Comparison of ENCODE assay signal across 1 cellular context in the genomic region with DNA sequence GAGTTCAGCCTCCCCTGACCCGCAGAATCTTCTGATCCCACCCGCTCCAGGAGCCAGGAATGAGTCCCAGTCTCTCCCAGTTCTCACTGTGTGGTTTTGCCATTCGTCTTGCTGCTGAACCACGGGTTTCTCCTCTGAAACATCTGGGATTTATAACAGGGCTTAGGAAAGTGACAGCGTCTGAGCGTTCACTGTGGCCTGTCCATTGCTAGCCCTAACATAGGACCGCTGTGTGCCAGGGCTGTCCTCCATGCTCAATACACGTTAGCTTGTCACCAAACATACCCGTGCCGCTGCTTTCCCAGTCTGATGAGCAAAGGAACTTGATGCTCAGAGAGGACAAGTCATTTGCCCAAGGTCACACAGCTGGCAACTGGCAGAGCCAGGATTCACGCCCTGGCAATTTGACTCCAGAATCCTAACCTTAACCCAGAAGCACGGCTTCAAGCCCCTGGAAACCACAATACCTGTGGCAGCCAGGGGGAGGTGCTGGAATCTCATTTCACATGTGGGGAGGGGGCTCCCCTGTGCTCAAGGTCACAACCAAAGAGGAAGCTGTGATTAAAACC.
A peak's percentile ranks its signal among the peaks of the same experiment; 100 is the strongest.
TF ChIP-seq lines count a peak whose summit lies in the region.

No MANE protein-coding gene starts in this region.

TF ChIP-seq in K562, 482 proteins besides CTCF, POLR2A, EP300 and RAD21 (continues in another document):
- peak; percentile 87 for TF ChIP-seq ZBTB7A (IDR thresholded peaks at IDR 0.05; ENCODE audit: borderline replicate concordance, control insufficient read depth, low read depth, low read length)
- no peak for TF ChIP-seq SP2 (IDR thresholded peaks at IDR 0.05; ENCODE audit: extremely low read depth, low read depth, low read length, poor library complexity, severe bottlenecking)
- TF ChIP-seq ZNF583 (CRISPR knock-in tag; IDR thresholded peaks at IDR 0.05), result 0 out of 2 replicates have a peak, but pooled peaks have one; percentile 14
- TF ChIP-seq NR2F6 (CRISPR knock-in tag; IDR thresholded peaks at IDR 0.05), result 0 out of 2 replicates have a peak, but pooled peaks have one; percentile 62
- TF ChIP-seq, protein P1, sequence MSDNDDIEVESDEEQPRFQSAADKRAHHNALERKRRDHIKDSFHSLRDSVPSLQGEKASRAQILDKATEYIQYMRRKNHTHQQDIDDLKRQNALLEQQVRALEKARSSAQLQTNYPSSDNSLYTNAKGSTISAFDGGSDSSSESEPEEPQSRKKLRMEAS (CRISPR knock-in tag; IDR thresholded peaks at IDR 0.05), result peak; percentile 42; the same call in 1 of the 2 replicates
- no peak for TF ChIP-seq ZNF589 (CRISPR knock-in tag; IDR thresholded peaks at IDR 0.05; ENCODE audit: low read depth)
- TF ChIP-seq ZNF764 (CRISPR knock-in tag; IDR thresholded peaks at IDR 0.05; ENCODE audit: low read depth), result 0 out of 2 replicates have a peak, but pooled peaks have one; percentile 61
- TF ChIP-seq, protein P2, sequence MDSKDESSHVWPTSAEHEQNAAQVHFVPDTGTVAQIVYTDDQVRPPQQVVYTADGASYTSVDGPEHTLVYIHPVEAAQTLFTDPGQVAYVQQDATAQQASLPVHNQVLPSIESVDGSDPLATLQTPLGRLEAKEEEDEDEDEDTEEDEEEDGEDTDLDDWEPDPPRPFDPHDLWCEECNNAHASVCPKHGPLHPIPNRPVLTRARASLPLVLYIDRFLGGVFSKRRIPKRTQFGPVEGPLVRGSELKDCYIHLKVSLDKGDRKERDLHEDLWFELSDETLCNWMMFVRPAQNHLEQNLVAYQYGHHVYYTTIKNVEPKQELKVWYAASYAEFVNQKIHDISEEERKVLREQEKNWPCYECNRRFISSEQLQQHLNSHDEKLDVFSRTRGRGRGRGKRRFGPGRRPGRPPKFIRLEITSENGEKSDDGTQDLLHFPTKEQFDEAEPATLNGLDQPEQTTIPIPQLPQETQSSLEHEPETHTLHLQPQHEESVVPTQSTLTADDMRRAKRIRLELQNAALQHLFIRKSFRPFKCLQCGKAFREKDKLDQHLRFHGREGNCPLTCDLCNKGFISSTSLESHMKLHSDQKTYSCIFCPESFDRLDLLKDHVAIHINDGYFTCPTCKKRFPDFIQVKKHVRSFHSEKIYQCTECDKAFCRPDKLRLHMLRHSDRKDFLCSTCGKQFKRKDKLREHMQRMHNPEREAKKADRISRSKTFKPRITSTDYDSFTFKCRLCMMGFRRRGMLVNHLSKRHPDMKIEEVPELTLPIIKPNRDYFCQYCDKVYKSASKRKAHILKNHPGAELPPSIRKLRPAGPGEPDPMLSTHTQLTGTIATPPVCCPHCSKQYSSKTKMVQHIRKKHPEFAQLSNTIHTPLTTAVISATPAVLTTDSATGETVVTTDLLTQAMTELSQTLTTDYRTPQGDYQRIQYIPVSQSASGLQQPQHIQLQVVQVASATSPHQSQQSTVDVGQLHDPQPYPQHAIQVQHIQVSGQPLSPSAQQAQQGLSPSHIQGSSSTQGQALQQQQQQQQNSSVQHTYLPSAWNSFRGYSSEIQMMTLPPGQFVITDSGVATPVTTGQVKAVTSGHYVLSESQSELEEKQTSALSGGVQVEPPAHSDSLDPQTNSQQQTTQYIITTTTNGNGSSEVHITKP (IDR thresholded peaks at IDR 0.05; ENCODE audit: partially characterized antibody), result peak; percentile 8
- TF ChIP-seq CBX8 (IDR thresholded peaks at IDR 0.05; ENCODE audit: borderline replicate concordance, extremely low read depth, low read depth, low read length, poor library complexity, severe bottlenecking), result no peak
- TF ChIP-seq CBX1 (IDR thresholded peaks at IDR 0.05; ENCODE audit: low read depth), result peak; percentile 67; the same call in 1 of the 2 replicates
- TF ChIP-seq, protein P3, sequence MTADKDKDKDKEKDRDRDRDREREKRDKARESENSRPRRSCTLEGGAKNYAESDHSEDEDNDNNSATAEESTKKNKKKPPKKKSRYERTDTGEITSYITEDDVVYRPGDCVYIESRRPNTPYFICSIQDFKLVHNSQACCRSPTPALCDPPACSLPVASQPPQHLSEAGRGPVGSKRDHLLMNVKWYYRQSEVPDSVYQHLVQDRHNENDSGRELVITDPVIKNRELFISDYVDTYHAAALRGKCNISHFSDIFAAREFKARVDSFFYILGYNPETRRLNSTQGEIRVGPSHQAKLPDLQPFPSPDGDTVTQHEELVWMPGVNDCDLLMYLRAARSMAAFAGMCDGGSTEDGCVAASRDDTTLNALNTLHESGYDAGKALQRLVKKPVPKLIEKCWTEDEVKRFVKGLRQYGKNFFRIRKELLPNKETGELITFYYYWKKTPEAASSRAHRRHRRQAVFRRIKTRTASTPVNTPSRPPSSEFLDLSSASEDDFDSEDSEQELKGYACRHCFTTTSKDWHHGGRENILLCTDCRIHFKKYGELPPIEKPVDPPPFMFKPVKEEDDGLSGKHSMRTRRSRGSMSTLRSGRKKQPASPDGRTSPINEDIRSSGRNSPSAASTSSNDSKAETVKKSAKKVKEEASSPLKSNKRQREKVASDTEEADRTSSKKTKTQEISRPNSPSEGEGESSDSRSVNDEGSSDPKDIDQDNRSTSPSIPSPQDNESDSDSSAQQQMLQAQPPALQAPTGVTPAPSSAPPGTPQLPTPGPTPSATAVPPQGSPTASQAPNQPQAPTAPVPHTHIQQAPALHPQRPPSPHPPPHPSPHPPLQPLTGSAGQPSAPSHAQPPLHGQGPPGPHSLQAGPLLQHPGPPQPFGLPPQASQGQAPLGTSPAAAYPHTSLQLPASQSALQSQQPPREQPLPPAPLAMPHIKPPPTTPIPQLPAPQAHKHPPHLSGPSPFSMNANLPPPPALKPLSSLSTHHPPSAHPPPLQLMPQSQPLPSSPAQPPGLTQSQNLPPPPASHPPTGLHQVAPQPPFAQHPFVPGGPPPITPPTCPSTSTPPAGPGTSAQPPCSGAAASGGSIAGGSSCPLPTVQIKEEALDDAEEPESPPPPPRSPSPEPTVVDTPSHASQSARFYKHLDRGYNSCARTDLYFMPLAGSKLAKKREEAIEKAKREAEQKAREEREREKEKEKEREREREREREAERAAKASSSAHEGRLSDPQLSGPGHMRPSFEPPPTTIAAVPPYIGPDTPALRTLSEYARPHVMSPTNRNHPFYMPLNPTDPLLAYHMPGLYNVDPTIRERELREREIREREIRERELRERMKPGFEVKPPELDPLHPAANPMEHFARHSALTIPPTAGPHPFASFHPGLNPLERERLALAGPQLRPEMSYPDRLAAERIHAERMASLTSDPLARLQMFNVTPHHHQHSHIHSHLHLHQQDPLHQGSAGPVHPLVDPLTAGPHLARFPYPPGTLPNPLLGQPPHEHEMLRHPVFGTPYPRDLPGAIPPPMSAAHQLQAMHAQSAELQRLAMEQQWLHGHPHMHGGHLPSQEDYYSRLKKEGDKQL (CRISPR knock-in tag; IDR thresholded peaks at IDR 0.05; ENCODE audit: borderline replicate concordance), result no peak
- TF ChIP-seq CAMTA2 (CRISPR knock-in tag; conservative IDR thresholded peaks at IDR 0.05), result 0 out of 2 replicates have a peak, but pooled peaks have one; percentile 19
- peak; percentile 78 for TF ChIP-seq ESRRA (IDR thresholded peaks at IDR 0.05; ENCODE audit: borderline replicate concordance, low read depth)
- no peak for TF ChIP-seq ZNF133 (CRISPR knock-in tag; IDR thresholded peaks at IDR 0.05)
- TF ChIP-seq ZNF780A (CRISPR knock-in tag; IDR thresholded peaks at IDR 0.05), result no peak
- TF ChIP-seq, protein P4, sequence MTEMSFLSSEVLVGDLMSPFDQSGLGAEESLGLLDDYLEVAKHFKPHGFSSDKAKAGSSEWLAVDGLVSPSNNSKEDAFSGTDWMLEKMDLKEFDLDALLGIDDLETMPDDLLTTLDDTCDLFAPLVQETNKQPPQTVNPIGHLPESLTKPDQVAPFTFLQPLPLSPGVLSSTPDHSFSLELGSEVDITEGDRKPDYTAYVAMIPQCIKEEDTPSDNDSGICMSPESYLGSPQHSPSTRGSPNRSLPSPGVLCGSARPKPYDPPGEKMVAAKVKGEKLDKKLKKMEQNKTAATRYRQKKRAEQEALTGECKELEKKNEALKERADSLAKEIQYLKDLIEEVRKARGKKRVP (CRISPR knock-in tag; IDR thresholded peaks at IDR 0.05), result 0 out of 2 replicates have a peak, but pooled peaks have one; percentile 16
- TF ChIP-seq, protein P5, sequence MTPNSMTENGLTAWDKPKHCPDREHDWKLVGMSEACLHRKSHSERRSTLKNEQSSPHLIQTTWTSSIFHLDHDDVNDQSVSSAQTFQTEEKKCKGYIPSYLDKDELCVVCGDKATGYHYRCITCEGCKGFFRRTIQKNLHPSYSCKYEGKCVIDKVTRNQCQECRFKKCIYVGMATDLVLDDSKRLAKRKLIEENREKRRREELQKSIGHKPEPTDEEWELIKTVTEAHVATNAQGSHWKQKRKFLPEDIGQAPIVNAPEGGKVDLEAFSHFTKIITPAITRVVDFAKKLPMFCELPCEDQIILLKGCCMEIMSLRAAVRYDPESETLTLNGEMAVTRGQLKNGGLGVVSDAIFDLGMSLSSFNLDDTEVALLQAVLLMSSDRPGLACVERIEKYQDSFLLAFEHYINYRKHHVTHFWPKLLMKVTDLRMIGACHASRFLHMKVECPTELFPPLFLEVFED (CRISPR knock-in tag; conservative IDR thresholded peaks at IDR 0.05), result peak; percentile 64; the same call in 1 of the 2 replicates
- no peak for TF ChIP-seq HNRNPK (IDR thresholded peaks at IDR 0.05; ENCODE audit: low read depth, low read length, poor library complexity, severe bottlenecking)
- no peak for TF ChIP-seq NELFE (IDR thresholded peaks at IDR 0.05; ENCODE audit: insufficient read depth, insufficient read length)
- 0 out of 4 replicates have a peak, but pooled peaks of 1 of the 2 experiments have one; percentile 46 for TF ChIP-seq TEAD1 (CRISPR knock-in tag; IDR thresholded peaks at IDR 0.05)
- TF ChIP-seq MAZ (CRISPR knock-in tag; conservative IDR thresholded peaks at IDR 0.05 in 1 of 2, IDR thresholded peaks at IDR 0.05 in 1 of 2), result peak in 1 of 2 experiments; percentile 16; a peak in 1 of 4 replicates
- no peak for TF ChIP-seq ZNF354B (CRISPR knock-in tag; IDR thresholded peaks at IDR 0.05)
- peak; percentile 19 for TF ChIP-seq PHF20 (IDR thresholded peaks at IDR 0.05; ENCODE audit: partially characterized antibody)
- peak; percentile 44; the same call in 1 of the 2 replicates for TF ChIP-seq ADNP (tag; IDR thresholded peaks at IDR 0.05)
- TF ChIP-seq MAFK (IDR thresholded peaks at IDR 0.05; ENCODE audit: low read length), result no peak
- TF ChIP-seq ELF2 (CRISPR knock-in tag; IDR thresholded peaks at IDR 0.05), result 0 out of 2 replicates have a peak, but pooled peaks have one; percentile 9
- no peak for TF ChIP-seq STAT5A (IDR thresholded peaks at IDR 0.05; ENCODE audit: borderline replicate concordance, low read length)
- TF ChIP-seq RB1 (IDR thresholded peaks at IDR 0.05; ENCODE audit: low read depth), result 0 out of 2 replicates have a peak, but pooled peaks have one; percentile 20
- TF ChIP-seq XRCC4 (IDR thresholded peaks at IDR 0.05; ENCODE audit: extremely low read depth, insufficient read depth, insufficient read length), result no peak
- TF ChIP-seq POLR2H (tag; IDR thresholded peaks at IDR 0.05; ENCODE audit: low read depth), result peak; percentile 45
- TF ChIP-seq ZFP36 (IDR thresholded peaks at IDR 0.05; ENCODE audit: low read depth, low read length, partially characterized antibody), result peak; percentile 58
- TF ChIP-seq SRF (CRISPR knock-in tag; IDR thresholded peaks at IDR 0.05), result peak in 1 of 2 experiments; percentile 63; a peak in 1 of 4 replicates
- TF ChIP-seq KDM1A (IDR thresholded peaks at IDR 0.05), result 0 out of 4 replicates have a peak, but pooled peaks of 1 of the 2 experiments have one; percentile 43
- no peak for TF ChIP-seq ZNF561 (CRISPR knock-in tag; conservative IDR thresholded peaks at IDR 0.05)
- TF ChIP-seq SUPT5H (IDR thresholded peaks at IDR 0.05), result peak; percentile 64
- no peak for TF ChIP-seq GABPA (tag; conservative IDR thresholded peaks at IDR 0.05; ENCODE audit: low read depth)
- TF ChIP-seq, protein P6, sequence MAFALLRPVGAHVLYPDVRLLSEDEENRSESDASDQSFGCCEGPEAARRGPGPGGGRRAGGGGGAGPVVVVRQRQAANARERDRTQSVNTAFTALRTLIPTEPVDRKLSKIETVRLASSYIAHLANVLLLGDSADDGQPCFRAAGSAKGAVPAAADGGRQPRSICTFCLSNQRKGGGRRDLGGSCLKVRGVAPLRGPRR (CRISPR knock-in tag; IDR thresholded peaks at IDR 0.05), result 0 out of 2 replicates have a peak, but pooled peaks have one; percentile 28
- no peak for TF ChIP-seq TGIF2 (CRISPR knock-in tag; IDR thresholded peaks at IDR 0.05)
- TF ChIP-seq RFX1 (IDR thresholded peaks at IDR 0.05), result no peak
- TF ChIP-seq ZNF696 (CRISPR knock-in tag; conservative IDR thresholded peaks at IDR 0.05), result 0 out of 2 replicates have a peak, but pooled peaks have one; percentile 24
- TF ChIP-seq, protein P7, sequence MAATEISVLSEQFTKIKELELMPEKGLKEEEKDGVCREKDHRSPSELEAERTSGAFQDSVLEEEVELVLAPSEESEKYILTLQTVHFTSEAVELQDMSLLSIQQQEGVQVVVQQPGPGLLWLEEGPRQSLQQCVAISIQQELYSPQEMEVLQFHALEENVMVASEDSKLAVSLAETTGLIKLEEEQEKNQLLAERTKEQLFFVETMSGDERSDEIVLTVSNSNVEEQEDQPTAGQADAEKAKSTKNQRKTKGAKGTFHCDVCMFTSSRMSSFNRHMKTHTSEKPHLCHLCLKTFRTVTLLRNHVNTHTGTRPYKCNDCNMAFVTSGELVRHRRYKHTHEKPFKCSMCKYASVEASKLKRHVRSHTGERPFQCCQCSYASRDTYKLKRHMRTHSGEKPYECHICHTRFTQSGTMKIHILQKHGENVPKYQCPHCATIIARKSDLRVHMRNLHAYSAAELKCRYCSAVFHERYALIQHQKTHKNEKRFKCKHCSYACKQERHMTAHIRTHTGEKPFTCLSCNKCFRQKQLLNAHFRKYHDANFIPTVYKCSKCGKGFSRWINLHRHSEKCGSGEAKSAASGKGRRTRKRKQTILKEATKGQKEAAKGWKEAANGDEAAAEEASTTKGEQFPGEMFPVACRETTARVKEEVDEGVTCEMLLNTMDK (IDR thresholded peaks at IDR 0.05; ENCODE audit: borderline replicate concordance, insufficient read depth, low read depth, low read length, poor library complexity, severe bottlenecking), result no peak
- TF ChIP-seq, protein P8, sequence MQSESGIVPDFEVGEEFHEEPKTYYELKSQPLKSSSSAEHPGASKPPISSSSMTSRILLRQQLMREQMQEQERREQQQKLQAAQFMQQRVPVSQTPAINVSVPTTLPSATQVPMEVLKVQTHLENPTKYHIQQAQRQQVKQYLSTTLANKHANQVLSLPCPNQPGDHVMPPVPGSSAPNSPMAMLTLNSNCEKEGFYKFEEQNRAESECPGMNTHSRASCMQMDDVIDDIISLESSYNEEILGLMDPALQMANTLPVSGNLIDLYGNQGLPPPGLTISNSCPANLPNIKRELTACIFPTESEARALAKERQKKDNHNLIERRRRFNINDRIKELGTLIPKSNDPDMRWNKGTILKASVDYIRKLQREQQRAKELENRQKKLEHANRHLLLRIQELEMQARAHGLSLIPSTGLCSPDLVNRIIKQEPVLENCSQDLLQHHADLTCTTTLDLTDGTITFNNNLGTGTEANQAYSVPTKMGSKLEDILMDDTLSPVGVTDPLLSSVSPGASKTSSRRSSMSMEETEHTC (IDR thresholded peaks at IDR 0.05), result no peak
- TF ChIP-seq, protein P9, sequence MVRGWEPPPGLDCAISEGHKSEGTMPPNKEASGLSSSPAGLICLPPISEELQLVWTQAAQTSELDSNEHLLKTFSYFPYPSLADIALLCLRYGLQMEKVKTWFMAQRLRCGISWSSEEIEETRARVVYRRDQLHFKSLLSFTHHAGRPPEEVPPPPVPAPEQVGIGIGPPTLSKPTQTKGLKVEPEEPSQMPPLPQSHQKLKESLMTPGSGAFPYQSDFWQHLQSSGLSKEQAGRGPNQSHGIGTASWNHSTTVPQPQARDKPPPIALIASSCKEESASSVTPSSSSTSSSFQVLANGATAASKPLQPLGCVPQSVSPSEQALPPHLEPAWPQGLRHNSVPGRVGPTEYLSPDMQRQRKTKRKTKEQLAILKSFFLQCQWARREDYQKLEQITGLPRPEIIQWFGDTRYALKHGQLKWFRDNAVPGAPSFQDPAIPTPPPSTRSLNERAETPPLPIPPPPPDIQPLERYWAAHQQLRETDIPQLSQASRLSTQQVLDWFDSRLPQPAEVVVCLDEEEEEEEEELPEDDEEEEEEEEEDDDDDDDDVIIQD (CRISPR knock-in tag; IDR thresholded peaks at IDR 0.05), result 0 out of 2 replicates have a peak, but pooled peaks have one; percentile 51
